Comparison of ENCODE assay signal across 20 cellular contexts in the genomic region with DNA sequence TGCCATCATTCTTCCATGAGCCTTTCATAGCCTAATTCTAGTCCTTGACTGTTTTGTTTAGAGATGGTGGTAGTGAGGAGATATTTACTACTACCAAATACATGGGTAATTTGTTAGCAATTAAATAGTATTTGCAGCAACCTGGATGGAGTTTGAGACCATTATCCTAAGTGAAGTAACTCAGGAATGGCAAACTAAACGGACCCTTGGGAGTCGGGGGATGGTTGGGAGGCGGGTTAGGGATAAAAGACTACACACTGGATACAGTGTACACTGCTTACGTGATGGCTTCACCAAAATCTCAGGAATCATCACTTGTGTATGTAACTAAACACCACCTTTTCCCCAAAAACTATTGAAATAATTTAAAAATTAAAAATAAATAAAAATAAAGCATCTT.
"Had no signal": no experiment of that assay in that cellular context is flagged by ENCODE, and none has a peak within 500 bp of the region (broad histone marks: within the 10 kb centered on the region; RNA-seq: fewer than 3 reads in every experiment).

No MANE protein-coding gene starts in this region.

- H3K4me1 Mint-ChIP-seq: naive B cell; naive thymus-derived CD8-positive, alpha-beta T cell had no signal

- ATAC-seq: foreskin keratinocyte; gastroesophageal sphincter; heart right ventricle; left cardiac atrium; left lung; left ventricle myocardium superior; lower lobe of right lung; mucosa of descending colon; naive thymus-derived CD8-positive, alpha-beta T cell had no signal

- H3K9me3 ChIP-seq: colonic mucosa, esophagus muscularis mucosa, gastroesophageal sphincter, heart right ventricle, left lung, lower lobe of right lung, mucosa of descending colon had no signal

- H3K36me3 Mint-ChIP-seq: mesothelial cell of epicardium; naive B cell; naive thymus-derived CD8-positive, alpha-beta T cell had no signal

- DNase-seq: colonic mucosa; cortex of kidney; effector CD4-positive, alpha-beta T cell; effector memory CD4-positive, alpha-beta T cell; foreskin keratinocyte; head of caudate nucleus; heart right ventricle; hippocampal formation; left cardiac atrium; left lung; left ventricle myocardium superior; lower lobe of right lung; mesenchymal stem cell; mucosa of descending colon; naive B cell; naive thymus-derived CD8-positive, alpha-beta T cell had no signal

- H3K36me3 ChIP-seq: colonic mucosa, esophagus muscularis mucosa, gastroesophageal sphincter, heart right ventricle, left lung, lower lobe of right lung had no signal

- H3K4me3 ChIP-seq: colonic mucosa, esophagus muscularis mucosa, gastroesophageal sphincter, heart right ventricle, left lung, lower lobe of right lung, mucosa of descending colon had no signal

- H3K9me3 Mint-ChIP-seq: dendritic cell treated with granulocyte-macrophage colony-stimulating factor and Interleukin-4, amounts not matched to agents 40 ng/mL and 50 ng/mL, for 4 days; mesothelial cell of epicardium; naive B cell had no signal

- H3K27me3 ChIP-seq: colonic mucosa, esophagus muscularis mucosa, foreskin keratinocyte, gastroesophageal sphincter, heart right ventricle, left lung had no signal

- H3K27ac Mint-ChIP-seq: dendritic cell treated with granulocyte-macrophage colony-stimulating factor and Interleukin-4, amounts not matched to agents 40 ng/mL and 50 ng/mL, for 4 days; mesothelial cell of epicardium; naive B cell; naive thymus-derived CD8-positive, alpha-beta T cell had no signal

- H3K27ac ChIP-seq: colonic mucosa, esophagus muscularis mucosa, foreskin keratinocyte, gastroesophageal sphincter, heart right ventricle, left lung, lower lobe of right lung had no signal

- H3K4me3 Mint-ChIP-seq: dendritic cell treated with granulocyte-macrophage colony-stimulating factor and Interleukin-4, amounts not matched to agents 40 ng/mL and 50 ng/mL, for 4 days; mesothelial cell of epicardium; naive B cell; naive thymus-derived CD8-positive, alpha-beta T cell had no signal

- H3K27me3 Mint-ChIP-seq: dendritic cell treated with granulocyte-macrophage colony-stimulating factor and Interleukin-4, amounts not matched to agents 40 ng/mL and 50 ng/mL, for 4 days; naive thymus-derived CD8-positive, alpha-beta T cell had no signal

- H3K4me1 ChIP-seq: colonic mucosa, left lung, lower lobe of right lung had no signal
